ENCODE assay signal across 8 cellular contexts in genomic region chrX:74383611-74384010, GRCh38.
DNase-seq lines count a peak whose midpoint lies in the region; ATAC-seq and TF ChIP-seq lines count a peak whose summit lies in the region.

No MANE protein-coding gene starts in this region.

- ATAC-seq in HG02884 (IDR thresholded peaks at IDR 0.05; ENCODE audit: unreplicated experiment): no peak

- no peak overlapping the region for H3K4me3 ChIP-seq in astrocyte of the spinal cord (ENCODE audit: low read depth, low read length)
- H3K4me3 ChIP-seq in coronary artery: no peak overlapping the region

- TF ChIP-seq CTCF in GM12873 (IDR thresholded peaks at IDR 0.05; ENCODE audit: insufficient read depth, low read depth, low read length, missing control alignments) (peak; percentile 56), astrocyte of the spinal cord (IDR thresholded peaks at IDR 0.05; ENCODE audit: low read depth, low read length) (peak; percentile 71), coronary artery (IDR thresholded peaks at IDR 0.05) (no peak)

- peak; percentile 51 for DNase-seq in AG08396 (ENCODE audit: low spot score)
- DNase-seq in NCI-H226: peak; percentile 35
- DNase-seq in astrocyte of the spinal cord (ENCODE audit: low read depth, low spot score): peak; percentile 53
- DNase-seq in iPS-NIHi11 (ENCODE audit: low spot score): peak; percentile 51
- DNase-seq in superior temporal gyrus (ENCODE audit: extremely low spot score): peak; percentile 61
- DNase-seq in coronary artery (ENCODE audit: low spot score): no peak

- in situ Hi-C loops in astrocyte of the spinal cord (cut with HindIII; ENCODE audit: low sequenced_read_pairs): no loop called here

- no peak overlapping the region for H3K27ac ChIP-seq in coronary artery
